Comparison of ENCODE assay signal across 18 cellular contexts in genomic region chr2:148493822-148494563, GRCh38.
A peak's percentile ranks its signal among the peaks of the same experiment; 100 is the strongest.
DNase-seq lines count a peak whose midpoint lies in the region; ATAC-seq and TF ChIP-seq lines count a peak whose summit lies in the region.
"Had no signal": no experiment of that assay in that cellular context is flagged by ENCODE, and none has a peak within 500 bp of the region (broad histone marks: within the 10 kb centered on the region; RNA-seq: fewer than 3 reads in every experiment).

No MANE protein-coding gene starts in this region.

- no peaks in the 10 kb centered on the region for H3K4me1 ChIP-seq in MM.1S (ENCODE audit: low read length)
- peaks cover 5% of the 10 kb centered on the region; the same call in 1 of the 2 replicates for H3K4me1 ChIP-seq in BE2C
- H3K4me1 ChIP-seq: esophagus muscularis mucosa, vagina had no signal

- ATAC-seq in GM19043 (IDR thresholded peaks at IDR 0.05; ENCODE audit: low read depth, unreplicated experiment) (peak; percentile 53), HG02759 (IDR thresholded peaks at IDR 0.05; ENCODE audit: unreplicated experiment) (peak; percentile 69)
- ATAC-seq: HepG2, Right ventricle myocardium inferior had no signal

- no peaks in the 10 kb centered on the region for H3K79me2 ChIP-seq in MM.1S (ENCODE audit: low read length)

- peaks cover 34% of the 10 kb centered on the region for H3K36me3 Mint-ChIP-seq in nephron progenitor cell (ENCODE audit: low read depth)

- peaks cover 2% of the 10 kb centered on the region for H3K27me3 Mint-ChIP-seq in nephron progenitor cell (ENCODE audit: low read depth, poor library complexity)
- H3K27me3 Mint-ChIP-seq: central memory CD8-positive, alpha-beta T cell had no signal

- DNase-seq in KG1 (lab: John Stamatoyannopoulos, UW) (peak; percentile 44), nephron progenitor cell (no peak), MM.1S (no peak), BE2C (no peak)
- DNase-seq in stimulated activated CD4-positive, alpha-beta T cell treated with anti-CD3 and anti-CD28 coated beads, Interleukin-15, amount 100 ng/mL, for 24 hours: no peak
- no peak for DNase-seq in effector CD4-positive, alpha-beta T cell
- DNase-seq: activated CD4-positive, alpha-beta T cell treated with anti-CD3 and anti-CD28 coated beads for 48 hours; activated gamma-delta T cell; Caco-2; HCEC 1CT; NCI-H2081 treated with DMSO at 0.1 percent for 48 hours had no signal

- H3F3A ChIP-seq in MM.1S (ENCODE audit: insufficient read depth, low read length): no peaks in the 10 kb centered on the region

- no peaks in the 10 kb centered on the region for H3K36me3 ChIP-seq in MM.1S (replicated peaks; ENCODE audit: insufficient read depth, low read length)
- H3K36me3 ChIP-seq in BE2C: no peaks in the 10 kb centered on the region
- H3K36me3 ChIP-seq: vagina had no signal

- no peaks in the 10 kb centered on the region for H4K20me1 ChIP-seq in MM.1S (ENCODE audit: insufficient read depth, low read length)

- H3K4me3 Mint-ChIP-seq in nephron progenitor cell: no peak overlapping the region
- H3K4me3 Mint-ChIP-seq: central memory CD8-positive, alpha-beta T cell had no signal

- no peak overlapping the region for H3K27ac ChIP-seq in MM.1S (ENCODE audit: low read length)
- H3K27ac ChIP-seq: esophagus muscularis mucosa, vagina had no signal

- no peaks in the 10 kb centered on the region for H3K9me2 ChIP-seq in MM.1S (replicated peaks; ENCODE audit: insufficient read depth, low read length)

- H3K9me3 Mint-ChIP-seq in nephron progenitor cell: no peaks in the 10 kb centered on the region
- H3K9me3 Mint-ChIP-seq: central memory CD8-positive, alpha-beta T cell had no signal

- H3K4me3 ChIP-seq in MM.1S (ENCODE audit: low read length) (no peak overlapping the region), BE2C (ENCODE audit: low read depth, low read length) (no peak overlapping the region)
- H3K4me3 ChIP-seq: esophagus muscularis mucosa, vagina had no signal

- H3K9ac ChIP-seq in MM.1S (ENCODE audit: low read length): no peak overlapping the region

- H3K9me3 ChIP-seq in MM.1S (replicated peaks; ENCODE audit: insufficient read depth, low read length): no peaks in the 10 kb centered on the region
- no peaks in the 10 kb centered on the region for H3K9me3 ChIP-seq in BE2C
- H3K9me3 ChIP-seq: Caco-2, esophagus muscularis mucosa, vagina had no signal

- TF ChIP-seq CTCF in nephron progenitor cell (IDR thresholded peaks at IDR 0.05) (no peak), MM.1S (IDR thresholded peaks at IDR 0.05; ENCODE audit: low read length) (no peak), BE2C (IDR thresholded peaks at IDR 0.05; ENCODE audit: low read depth, low read length) (no peak)

- peaks cover 9% of the 10 kb centered on the region for H3K4me1 Mint-ChIP-seq in nephron progenitor cell
- H3K4me1 Mint-ChIP-seq: central memory CD8-positive, alpha-beta T cell had no signal

- H3K4me2 ChIP-seq in MM.1S (ENCODE audit: low read depth, low read length): no peak overlapping the region

- peak overlapping the region; percentile 42 for H3K27ac Mint-ChIP-seq in nephron progenitor cell

- H3K27me3 ChIP-seq in MM.1S (replicated peaks; ENCODE audit: insufficient read depth, low read length) (no peaks in the 10 kb centered on the region), BE2C (no peaks in the 10 kb centered on the region)
- H3K27me3 ChIP-seq: esophagus muscularis mucosa, vagina had no signal

- no peak overlapping the region for H2AFZ ChIP-seq in MM.1S (ENCODE audit: low read length)
